In the genomic region with DNA sequence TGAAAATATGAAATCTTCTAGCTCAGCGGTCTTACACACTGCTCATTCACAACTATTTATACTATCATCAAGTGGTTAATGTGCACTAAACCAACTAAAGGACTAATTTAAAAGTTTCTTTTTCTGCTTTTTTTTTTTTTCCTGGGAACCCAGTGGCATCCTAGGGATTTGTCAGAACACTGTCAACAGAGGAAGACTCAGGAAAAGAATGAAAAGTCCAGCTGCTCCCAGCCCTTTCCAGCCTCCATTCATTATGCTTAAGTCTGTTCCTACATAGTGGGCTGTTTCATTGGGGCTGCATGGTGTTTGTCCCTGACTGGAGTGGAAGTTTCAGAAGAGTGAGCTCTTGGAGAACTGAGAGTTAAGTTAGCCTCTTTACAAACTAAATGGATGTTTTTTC, we compare ENCODE assay signal across 1 cellular context.
TF ChIP-seq lines count a peak whose summit lies in the region.

No MANE protein-coding gene starts in this region.

TF ChIP-seq in IMR-90, 13 proteins besides CTCF, POLR2A, EP300 and RAD21:
- TF ChIP-seq ELK1 (IDR thresholded peaks at IDR 0.05; ENCODE audit: borderline replicate concordance, low read depth, low read length) (no peak), CHD1 (IDR thresholded peaks at IDR 0.05; ENCODE audit: low read depth, low read length) (no peak), NFE2L2 (IDR thresholded peaks at IDR 0.05; ENCODE audit: low read depth, low read length) (no peak), MAFK (IDR thresholded peaks at IDR 0.05; ENCODE audit: low read depth, low read length) (no peak), RCOR1 (IDR thresholded peaks at IDR 0.05; ENCODE audit: insufficient replicate concordance, low read length) (no peak), CEBPB (IDR thresholded peaks at IDR 0.05; ENCODE audit: low read depth, low read length) (no peak), SMC3 (IDR thresholded peaks at IDR 0.05; ENCODE audit: low read depth, low read length) (no peak), USF2 (IDR thresholded peaks at IDR 0.05; ENCODE audit: low read depth, low read length) (no peak), MAZ (IDR thresholded peaks at IDR 0.05; ENCODE audit: borderline replicate concordance, low read depth, low read length) (no peak), MXI1 (IDR thresholded peaks at IDR 0.05; ENCODE audit: borderline replicate concordance, low read depth, low read length) (no peak), RFX5 (IDR thresholded peaks at IDR 0.05; ENCODE audit: low read depth, low read length) (no peak), BHLHE40 (IDR thresholded peaks at IDR 0.05; ENCODE audit: low read depth, low read length) (no peak), FOS (IDR thresholded peaks at IDR 0.05; ENCODE audit: low read depth, low read length) (no peak)
